In the genomic region with DNA sequence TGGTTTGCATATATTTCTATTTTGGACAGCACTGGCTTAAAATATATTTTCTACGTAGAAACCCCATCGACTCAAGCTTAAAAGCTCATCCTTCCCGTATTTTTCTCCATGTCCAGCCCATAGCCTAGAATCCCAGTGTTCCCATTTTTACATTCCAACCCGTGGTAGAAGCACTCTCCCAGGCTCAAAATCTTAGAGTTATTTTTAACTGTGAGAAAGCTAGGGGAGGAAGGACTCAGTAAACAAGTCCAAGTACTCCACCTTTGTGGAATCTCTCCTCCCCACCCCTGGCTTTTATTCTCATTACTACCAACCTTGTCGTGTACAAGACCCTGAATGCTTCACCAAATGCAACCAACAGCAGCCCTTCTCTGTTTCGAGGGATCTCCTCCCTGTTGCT, we compare ENCODE assay signal across 1 cellular context.
TF ChIP-seq lines count a peak whose summit lies in the region.

No MANE protein-coding gene starts in this region.

TF ChIP-seq in H1, 55 proteins besides CTCF, POLR2A, EP300 and RAD21 (continued from another document):
- TF ChIP-seq, protein P1, sequence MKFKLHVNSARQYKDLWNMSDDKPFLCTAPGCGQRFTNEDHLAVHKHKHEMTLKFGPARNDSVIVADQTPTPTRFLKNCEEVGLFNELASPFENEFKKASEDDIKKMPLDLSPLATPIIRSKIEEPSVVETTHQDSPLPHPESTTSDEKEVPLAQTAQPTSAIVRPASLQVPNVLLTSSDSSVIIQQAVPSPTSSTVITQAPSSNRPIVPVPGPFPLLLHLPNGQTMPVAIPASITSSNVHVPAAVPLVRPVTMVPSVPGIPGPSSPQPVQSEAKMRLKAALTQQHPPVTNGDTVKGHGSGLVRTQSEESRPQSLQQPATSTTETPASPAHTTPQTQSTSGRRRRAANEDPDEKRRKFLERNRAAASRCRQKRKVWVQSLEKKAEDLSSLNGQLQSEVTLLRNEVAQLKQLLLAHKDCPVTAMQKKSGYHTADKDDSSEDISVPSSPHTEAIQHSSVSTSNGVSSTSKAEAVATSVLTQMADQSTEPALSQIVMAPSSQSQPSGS (IDR thresholded peaks at IDR 0.05; ENCODE audit: low read length), result no peak
- TF ChIP-seq HDAC6 (IDR thresholded peaks at IDR 0.05; ENCODE audit: low read depth, low read length) (no peak), MAFK (IDR thresholded peaks at IDR 0.05; ENCODE audit: low read depth, low read length) (no peak), JUN (IDR thresholded peaks at IDR 0.05; ENCODE audit: low read depth, low read length) (no peak), SUZ12 (IDR thresholded peaks at IDR 0.05; ENCODE audit: low read length) (no peak), POLR2AphosphoS5 (IDR thresholded peaks at IDR 0.05; ENCODE audit: low read depth, low read length) (no peak), RXRA (IDR thresholded peaks at IDR 0.05; ENCODE audit: insufficient read depth, low read depth, low read length) (no peak), CHD2 (IDR thresholded peaks at IDR 0.05; ENCODE audit: low read length) (no peak), RFX5 (IDR thresholded peaks at IDR 0.05; ENCODE audit: borderline replicate concordance, low read depth, low read length) (no peak), EZH2 (IDR thresholded peaks at IDR 0.05; ENCODE audit: low read depth, low read length, severe bottlenecking) (no peak)
- TF ChIP-seq, protein P2, sequence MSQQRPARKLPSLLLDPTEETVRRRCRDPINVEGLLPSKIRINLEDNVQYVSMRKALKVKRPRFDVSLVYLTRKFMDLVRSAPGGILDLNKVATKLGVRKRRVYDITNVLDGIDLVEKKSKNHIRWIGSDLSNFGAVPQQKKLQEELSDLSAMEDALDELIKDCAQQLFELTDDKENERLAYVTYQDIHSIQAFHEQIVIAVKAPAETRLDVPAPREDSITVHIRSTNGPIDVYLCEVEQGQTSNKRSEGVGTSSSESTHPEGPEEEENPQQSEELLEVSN (IDR thresholded peaks at IDR 0.05), result no peak
- TF ChIP-seq, protein P3, sequence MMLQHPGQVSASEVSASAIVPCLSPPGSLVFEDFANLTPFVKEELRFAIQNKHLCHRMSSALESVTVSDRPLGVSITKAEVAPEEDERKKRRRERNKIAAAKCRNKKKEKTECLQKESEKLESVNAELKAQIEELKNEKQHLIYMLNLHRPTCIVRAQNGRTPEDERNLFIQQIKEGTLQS (IDR thresholded peaks at IDR 0.05; ENCODE audit: insufficient read depth, low read depth, low read length), result no peak
